ENCODE assay signal across 1 cellular context in genomic region chr14:92709340-92710000, GRCh38.
TF ChIP-seq lines count a peak whose summit lies in the region.

No MANE protein-coding gene starts in this region.

TF ChIP-seq in H1, 55 proteins besides CTCF, POLR2A, EP300 and RAD21:
- no peak for TF ChIP-seq BCL11A (IDR thresholded peaks at IDR 0.05; ENCODE audit: low read depth in 2 of 2, low read length in 2 of 2)
- TF ChIP-seq PHF8 (conservative IDR thresholded peaks at IDR 0.05; ENCODE audit: low read depth, low read length) = no peak
- TF ChIP-seq TAF1 (IDR thresholded peaks at IDR 0.05; ENCODE audit: low read depth, low read length) = no peak
- TF ChIP-seq KDM5A (IDR thresholded peaks at IDR 0.05; ENCODE audit: low read length) = no peak
- no peak for TF ChIP-seq SP4 (IDR thresholded peaks at IDR 0.05; ENCODE audit: low read length)
